9 cellular contexts compared by ENCODE assay signal in genomic region chr6:41922154-41922553, GRCh38. TPM values are rescaled to one million over a fixed set of nuclear protein-coding genes. Genes with fewer than 3 reads are reported as not detected.
DNase-seq lines count a peak whose midpoint lies in the region; ATAC-seq, FAIRE-seq and TF ChIP-seq lines count a peak whose summit lies in the region.
"Had no signal": no experiment of that assay in that cellular context is flagged by ENCODE, and none has a peak within 500 bp of the region (broad histone marks: within the 10 kb centered on the region; RNA-seq: fewer than 3 reads in every experiment).

No MANE protein-coding gene starts in this region.

- peak overlapping the region; percentile 95 for H3K4me3 Mint-ChIP-seq in activated T-cell treated with anti-CD3 and anti-CD28 coated beads, Interleukin-2, amount 50 U/mL, for 4 hours

- no peaks in the 10 kb centered on the region for H3K9me3 ChIP-seq in adipocyte (ENCODE audit: control insufficient read depth, low read length)
- H3K9me3 ChIP-seq in HepG2 (ENCODE audit: low read length), result no peaks in the 10 kb centered on the region
- no peaks in the 10 kb centered on the region for H3K9me3 ChIP-seq in tibial artery

- H3K79me2 ChIP-seq in HepG2 (ENCODE audit: insufficient read depth, low read length), result peaks cover 64% of the 10 kb centered on the region

- H3K36me3 ChIP-seq in adipocyte (ENCODE audit: control insufficient read depth, insufficient read depth, low read length, severe bottlenecking) (peaks cover 11% of the 10 kb centered on the region), HepG2 (replicated peaks in 1 of 2; ENCODE audit: control insufficient read depth in 1 of 2, insufficient read depth in 2 of 2, low read length in 2 of 2) (peaks cover 6 to 21% of the 10 kb centered on the region in 2 experiments), tibial artery (peaks cover under 1 to 12% (median 1%) of the 10 kb centered on the region in 3 donors)

- H3K9ac ChIP-seq in adipocyte (ENCODE audit: low read length), result peak overlapping the region; percentile 96
- peak overlapping the region; percentile 95 for H3K9ac ChIP-seq in HepG2 (ENCODE audit: insufficient read depth, low read depth, low read length)

- TF ChIP-seq POLR2A in HepG2 (IDR thresholded peaks at IDR 0.05; ENCODE audit: insufficient read depth in 1 of 2, low read depth in 2 of 2, low read length in 2 of 2), result no peak

- H3K27me3 Mint-ChIP-seq in activated T-cell treated with anti-CD3 and anti-CD28 coated beads, Interleukin-2, amount 50 U/mL, for 4 hours (ENCODE audit: low read depth), result no peaks in the 10 kb centered on the region

- intact Hi-C loops in HepG2 (cut with micrococcal nuclease; ENCODE audit: unreplicated experiment) (no loop called here), tibial artery (cut with DNase I; ENCODE audit: low total_unique reads) (loop anchor here (5.0 kb wide), 1 partner anchor 120 kb away; no protein-coding TSS in a partner anchor)

- no peak for TF ChIP-seq RAD21 in HepG2 (CRISPR knock-in tag; IDR thresholded peaks at IDR 0.05)

- H3K4me3 ChIP-seq in adipocyte (ENCODE audit: low read length) (peak overlapping the region; percentile 92), HepG2 (replicated peaks in 1 of 3; ENCODE audit: insufficient read depth in 1 of 3, low read depth in 2 of 3, low read length in 3 of 3) (peak overlapping the region; percentile 80 to 93 (median 86)), tibial artery (peak overlapping the region; percentile 80 to 81)

- TF ChIP-seq EP300 in HepG2 (IDR thresholded peaks at IDR 0.05; ENCODE audit: low read depth in 2 of 2, low read length in 2 of 2) (no peak), HepG2 (CRISPR knock-in tag; IDR thresholded peaks at IDR 0.05; ENCODE audit: borderline replicate concordance) (no peak)

- peak overlapping the region; percentile 89 for H3K4me2 ChIP-seq in HepG2 (ENCODE audit: low read depth, low read length)

- no peak for DNase-seq in activated T-cell treated with anti-CD3 and anti-CD28 coated beads, Interleukin-2, amount 50 U/mL, for 4 hours
- DNase-seq in activated T-cell treated with anti-CD3 and anti-CD28 coated beads, Interleukin-2, amount 50 U/mL, for 1 hour, result no peak
- peak; percentile 38 for DNase-seq in adipocyte (ENCODE audit: low read depth)
- no peak for DNase-seq in HepG2 (ENCODE audit: low spot score)
- no peak for DNase-seq in tibial artery
- DNase-seq in NOMO-1 treated with dmso at 0.1 percent for 144 hours (lab: John Stamatoyannopoulos, UW; ENCODE audit: unreplicated experiment), result no peak
- no peak for DNase-seq in NCI-H69 (lab: John Stamatoyannopoulos, UW)
- DNase-seq: NCI-H446 had no signal

- H3K4me1 Mint-ChIP-seq in activated T-cell treated with anti-CD3 and anti-CD28 coated beads, Interleukin-2, amount 50 U/mL, for 4 hours (ENCODE audit: low read depth), result peaks cover 44% of the 10 kb centered on the region

- POLR2A ChIA-PET in HepG2 (lab: Yijun Ruan, JAX), result interaction anchor here (1.3 to 2.7 kb wide), 4 partner anchors 13 to 135 kb away, joined by 5 to 47 read pairs (median 28); partner anchors contain the start of genes TAF8 and TOMM6

- WGBS in HepG2 (ENCODE audit: low lambda C conversion rate), result 3% methylated on average over 7 of the region's 7 CpGs

- in situ Hi-C loops in HepG2 (cut with HindIII; ENCODE audit: extremely low pct_ligation_motif_present, low pct_unique_long_range_greater_than_20kb), result loop anchor here (5.0 kb wide), 1 partner anchor 135 kb away; the partner anchor contains the start of gene TOMM6

- no peak overlapping the region for H2AFZ ChIP-seq in HepG2 (ENCODE audit: low read length)

- ATAC-seq in activated T-cell treated with anti-CD3 and anti-CD28 coated beads, Interleukin-2, amount 50 U/mL, for 4 hours, result no peak
- no peak for ATAC-seq in HepG2
- ATAC-seq in HG03025 (IDR thresholded peaks at IDR 0.05; ENCODE audit: low FRiP score, unreplicated experiment), result no peak

- H3K27ac ChIP-seq in HepG2 (ENCODE audit: extremely low read length, insufficient read depth, low read length) (peak overlapping the region; percentile 96), tibial artery (peak overlapping the region in 1 of 2 donors; percentile 87)

- peaks cover 26% of the 10 kb centered on the region for H3K36me3 Mint-ChIP-seq in activated T-cell treated with anti-CD3 and anti-CD28 coated beads, Interleukin-2, amount 50 U/mL, for 4 hours (ENCODE audit: insufficient read depth)

- peaks cover 8% of the 10 kb centered on the region; the same call in 1 of the 2 replicates for H4K20me1 ChIP-seq in HepG2 (ENCODE audit: insufficient read depth, low read length)

- FAIRE-seq in HepG2 (lab: Jason Lieb, UNC), result no peak

- peaks cover 43% of the 10 kb centered on the region for H3K4me1 ChIP-seq in adipocyte (ENCODE audit: control insufficient read depth, insufficient read depth, low read length)
- H3K4me1 ChIP-seq in HepG2 (ENCODE audit: insufficient read depth, low read length), result peaks cover 41% of the 10 kb centered on the region
- peaks cover 0 to 51% (median 38%) of the 10 kb centered on the region in 4 donors for H3K4me1 ChIP-seq in tibial artery

- no peak for TF ChIP-seq CTCF in HepG2 (CRISPR knock-in tag; IDR thresholded peaks at IDR 0.05)
- no peak for TF ChIP-seq CTCF in tibial artery (IDR thresholded peaks at IDR 0.05)

- CTCF ChIA-PET in HepG2 (lab: Yijun Ruan, JAX; ENCODE audit: low intra/inter-chr PET ratio, low total read pairs), result interaction anchor here (1.3 to 2.5 kb wide), 2 partner anchors 135 to 142 kb away, joined by 3 to 22 read pairs; partner anchors contain the start of gene TOMM6

- H3K27me3 ChIP-seq in adipocyte (replicated peaks; ENCODE audit: control insufficient read depth, insufficient read depth, low read length), result no peaks in the 10 kb centered on the region
- no peaks in the 10 kb centered on the region; a peak in 1 of 5 replicates for H3K27me3 ChIP-seq in HepG2 (ENCODE audit: control insufficient read depth in 1 of 2, insufficient read depth in 2 of 2, low read length in 2 of 2)
- H3K27me3 ChIP-seq in tibial artery, result no peaks in the 10 kb centered on the region

- BruUV-seq in HepG2 (replicated peaks; lab: Mats Ljungman, UMichigan), result no TSS peak

- H3K9me3 Mint-ChIP-seq in activated T-cell treated with anti-CD3 and anti-CD28 coated beads, Interleukin-2, amount 50 U/mL, for 4 hours, result no peaks in the 10 kb centered on the region

RNA-seq across cellular contexts. Expression of gene BYSL, which starts 0.9 kb away (rescaled TPM):
- total RNA-seq in activated T-cell treated with anti-CD3 and anti-CD28 coated beads, Interleukin-2, amount 50 U/mL, for 4 hours, result 100 to 1,000 TPM; 128 to 140 (median 139) TPM
- total RNA-seq in HepG2 (2016; rRNA removed; fragmentation: Illumina TruSeq; extraction: Trizol), result 27.9 and 37.3 TPM in 2 replicates
- total RNA-seq in HepG2 (2016; cell fraction: cytosol; rRNA removed; fragmentation: Illumina TruSeq; extraction: Trizol; ENCODE audit: low read depth), result 9.2 and 10.9 TPM in 2 replicates
- 31.5 and 38.1 TPM in 2 replicates for total RNA-seq in HepG2 (2016; cell fraction: insoluble cytoplasmic fraction; rRNA removed; fragmentation: Illumina TruSeq; extraction: Trizol)
- 20.7 and 21.2 TPM in 2 replicates for total RNA-seq in HepG2 (2016; cell fraction: membrane; rRNA removed; fragmentation: Illumina TruSeq; extraction: Trizol)
- total RNA-seq in HepG2 (2016; cell fraction: nucleus; rRNA removed; fragmentation: Illumina TruSeq; extraction: Trizol), result 28.5 and 31.3 TPM in 2 replicates
- 28.6 and 37.8 TPM in 2 replicates for polyA plus RNA-seq in HepG2 (2011; rRNA removed)
- polyA plus RNA-seq in HepG2 (2011; cell fraction: cytosol; rRNA removed), result 24.4 and 28.7 TPM in 2 replicates
- polyA plus RNA-seq in HepG2 (2011; cell fraction: nucleus; rRNA removed), result 39.5 and 39.6 TPM in 2 replicates
- 24.1 and 34.6 TPM in 2 replicates for polyA plus RNA-seq in HepG2 (2012)
- 9.5 and 10.5 TPM in 2 replicates for polyA plus RNA-seq in HepG2 (2016; cell fraction: cytosol; fragmentation: Illumina TruSeq; extraction: Trizol; ENCODE audit: low read depth)
- polyA plus RNA-seq in HepG2 (2016; cell fraction: insoluble cytoplasmic fraction; fragmentation: Illumina TruSeq; extraction: Trizol; ENCODE audit: low read depth), result 43.8 and 51.7 TPM in 2 replicates
- polyA plus RNA-seq in HepG2 (2016; cell fraction: membrane; fragmentation: Illumina TruSeq; extraction: Trizol; ENCODE audit: low read depth), result 12.7 and 15.1 TPM in 2 replicates
- 49.1 and 56.8 TPM in 2 replicates for polyA plus RNA-seq in HepG2 (2016; cell fraction: nucleus; fragmentation: Illumina TruSeq; extraction: Trizol; ENCODE audit: insufficient read depth, low read depth)
- 40.9 and 54.5 TPM in 2 replicates for polyA minus RNA-seq in HepG2 (2011; rRNA and poly(A)+ RNA removed; ENCODE audit: low replicate concordance)
- polyA minus RNA-seq in HepG2 (2011; cell fraction: cytosol; rRNA and poly(A)+ RNA removed), result 22.2 and 22.5 TPM in 2 replicates
- 41.7 and 47.5 TPM in 2 replicates for polyA minus RNA-seq in HepG2 (2011; cell fraction: nucleus; rRNA and poly(A)+ RNA removed)

RNA-seq across cellular contexts. Expression of gene MED20, which starts 1.2 kb away (rescaled TPM):
- total RNA-seq in activated T-cell treated with anti-CD3 and anti-CD28 coated beads, Interleukin-2, amount 50 U/mL, for 4 hours, result 10 to 100 TPM; 13.1 to 16.6 (median 16.3) TPM
- 41.1 and 56.3 TPM in 2 replicates for total RNA-seq in HepG2 (2016; rRNA removed; fragmentation: Illumina TruSeq; extraction: Trizol)
- 4.6 and 5.0 TPM in 2 replicates for total RNA-seq in HepG2 (2016; cell fraction: cytosol; rRNA removed; fragmentation: Illumina TruSeq; extraction: Trizol; ENCODE audit: low read depth)
- total RNA-seq in HepG2 (2016; cell fraction: insoluble cytoplasmic fraction; rRNA removed; fragmentation: Illumina TruSeq; extraction: Trizol), result 40.0 and 57.6 TPM in 2 replicates
- 15.9 and 18.0 TPM in 2 replicates for total RNA-seq in HepG2 (2016; cell fraction: membrane; rRNA removed; fragmentation: Illumina TruSeq; extraction: Trizol)
- 25.0 and 28.8 TPM in 2 replicates for total RNA-seq in HepG2 (2016; cell fraction: nucleus; rRNA removed; fragmentation: Illumina TruSeq; extraction: Trizol)
- 22.7 and 28.1 TPM in 2 replicates for polyA plus RNA-seq in HepG2 (2011; rRNA removed)
- 27.1 and 29.0 TPM in 2 replicates for polyA plus RNA-seq in HepG2 (2011; cell fraction: cytosol; rRNA removed)
- 20.9 and 21.3 TPM in 2 replicates for polyA plus RNA-seq in HepG2 (2011; cell fraction: nucleus; rRNA removed)
- polyA plus RNA-seq in HepG2 (2012), result 13.4 and 17.5 TPM in 2 replicates
- polyA plus RNA-seq in HepG2 (2016; cell fraction: cytosol; fragmentation: Illumina TruSeq; extraction: Trizol; ENCODE audit: low read depth), result 3.6 and 3.7 TPM in 2 replicates
- 45.2 and 47.9 TPM in 2 replicates for polyA plus RNA-seq in HepG2 (2016; cell fraction: insoluble cytoplasmic fraction; fragmentation: Illumina TruSeq; extraction: Trizol; ENCODE audit: low read depth)
- 9.1 and 10.1 TPM in 2 replicates for polyA plus RNA-seq in HepG2 (2016; cell fraction: membrane; fragmentation: Illumina TruSeq; extraction: Trizol; ENCODE audit: low read depth)
- 19.8 and 24.4 TPM in 2 replicates for polyA plus RNA-seq in HepG2 (2016; cell fraction: nucleus; fragmentation: Illumina TruSeq; extraction: Trizol; ENCODE audit: insufficient read depth, low read depth)
- 39.2 and 43.4 TPM in 2 replicates for polyA minus RNA-seq in HepG2 (2011; rRNA and poly(A)+ RNA removed; ENCODE audit: low replicate concordance)
- polyA minus RNA-seq in HepG2 (2011; cell fraction: cytosol; rRNA and poly(A)+ RNA removed), result 10.3 and 12.8 TPM in 2 replicates
- 31.7 and 34.4 TPM in 2 replicates for polyA minus RNA-seq in HepG2 (2011; cell fraction: nucleus; rRNA and poly(A)+ RNA removed)

RNA-seq across cellular contexts. Expression of gene CCND3, which starts 19.5 kb away (rescaled TPM):
- 100 to 1,000 TPM; 424 to 518 (median 474) TPM for total RNA-seq in activated T-cell treated with anti-CD3 and anti-CD28 coated beads, Interleukin-2, amount 50 U/mL, for 4 hours
- 6.9 and 7.2 TPM in 2 replicates for total RNA-seq in HepG2 (2016; rRNA removed; fragmentation: Illumina TruSeq; extraction: Trizol)
- total RNA-seq in HepG2 (2016; cell fraction: cytosol; rRNA removed; fragmentation: Illumina TruSeq; extraction: Trizol; ENCODE audit: low read depth), result 5.4 and 6.8 TPM in 2 replicates
- 5.6 and 7.6 TPM in 2 replicates for total RNA-seq in HepG2 (2016; cell fraction: insoluble cytoplasmic fraction; rRNA removed; fragmentation: Illumina TruSeq; extraction: Trizol)
- 10.7 and 11.7 TPM in 2 replicates for total RNA-seq in HepG2 (2016; cell fraction: membrane; rRNA removed; fragmentation: Illumina TruSeq; extraction: Trizol)
- 5.0 and 7.6 TPM in 2 replicates for total RNA-seq in HepG2 (2016; cell fraction: nucleus; rRNA removed; fragmentation: Illumina TruSeq; extraction: Trizol)
- 4.3 and 4.4 TPM in 2 replicates for polyA plus RNA-seq in HepG2 (2011; rRNA removed)
- polyA plus RNA-seq in HepG2 (2011; cell fraction: cytosol; rRNA removed), result 5.0 and 6.3 TPM in 2 replicates
- 6.2 and 6.3 TPM in 2 replicates for polyA plus RNA-seq in HepG2 (2011; cell fraction: nucleus; rRNA removed)
- polyA plus RNA-seq in HepG2 (2012), result 2.0 and 3.5 TPM in 2 replicates
- 7.8 and 8.6 TPM in 2 replicates for polyA plus RNA-seq in HepG2 (2016; cell fraction: cytosol; fragmentation: Illumina TruSeq; extraction: Trizol; ENCODE audit: low read depth)
- 7.6 and 10.9 TPM in 2 replicates for polyA plus RNA-seq in HepG2 (2016; cell fraction: insoluble cytoplasmic fraction; fragmentation: Illumina TruSeq; extraction: Trizol; ENCODE audit: low read depth)
- polyA plus RNA-seq in HepG2 (2016; cell fraction: membrane; fragmentation: Illumina TruSeq; extraction: Trizol; ENCODE audit: low read depth), result 12.5 and 13.8 TPM in 2 replicates
- 8.1 and 9.8 TPM in 2 replicates for polyA plus RNA-seq in HepG2 (2016; cell fraction: nucleus; fragmentation: Illumina TruSeq; extraction: Trizol; ENCODE audit: insufficient read depth, low read depth)
- 8.0 and 57.0 TPM in 2 replicates for polyA minus RNA-seq in HepG2 (2011; rRNA and poly(A)+ RNA removed; ENCODE audit: low replicate concordance)
- polyA minus RNA-seq in HepG2 (2011; cell fraction: cytosol; rRNA and poly(A)+ RNA removed), result 4.1 and 4.9 TPM in 2 replicates
- polyA minus RNA-seq in HepG2 (2011; cell fraction: nucleus; rRNA and poly(A)+ RNA removed), result 5.1 and 6.7 TPM in 2 replicates

RNA-seq across cellular contexts. Expression of gene USP49, which starts 27.0 kb away (rescaled TPM):
- total RNA-seq in activated T-cell treated with anti-CD3 and anti-CD28 coated beads, Interleukin-2, amount 50 U/mL, for 4 hours, result 1 to 10 TPM; 3.7 to 4.5 (median 4.4) TPM
- 2.9 TPM in 2 replicates for total RNA-seq in HepG2 (2016; rRNA removed; fragmentation: Illumina TruSeq; extraction: Trizol)
- 0.62 and 0.81 TPM in 2 replicates for total RNA-seq in HepG2 (2016; cell fraction: cytosol; rRNA removed; fragmentation: Illumina TruSeq; extraction: Trizol; ENCODE audit: low read depth)
- total RNA-seq in HepG2 (2016; cell fraction: insoluble cytoplasmic fraction; rRNA removed; fragmentation: Illumina TruSeq; extraction: Trizol), result 2.4 and 2.9 TPM in 2 replicates
- 1.5 and 1.6 TPM in 2 replicates for total RNA-seq in HepG2 (2016; cell fraction: membrane; rRNA removed; fragmentation: Illumina TruSeq; extraction: Trizol)
- total RNA-seq in HepG2 (2016; cell fraction: nucleus; rRNA removed; fragmentation: Illumina TruSeq; extraction: Trizol), result 5.9 and 7.0 TPM in 2 replicates
- 4.3 and 4.7 TPM in 2 replicates for polyA plus RNA-seq in HepG2 (2011; rRNA removed)
- 1.2 and 1.3 TPM in 2 replicates for polyA plus RNA-seq in HepG2 (2011; cell fraction: cytosol; rRNA removed)
- 13.3 and 14.7 TPM in 2 replicates for polyA plus RNA-seq in HepG2 (2011; cell fraction: nucleus; rRNA removed)
- 3.6 and 4.0 TPM in 2 replicates for polyA plus RNA-seq in HepG2 (2012)
- 0.28 TPM in 2 replicates for polyA plus RNA-seq in HepG2 (2016; cell fraction: cytosol; fragmentation: Illumina TruSeq; extraction: Trizol; ENCODE audit: low read depth)
- polyA plus RNA-seq in HepG2 (2016; cell fraction: insoluble cytoplasmic fraction; fragmentation: Illumina TruSeq; extraction: Trizol; ENCODE audit: low read depth), result 2.6 and 3.2 TPM in 2 replicates
- polyA plus RNA-seq in HepG2 (2016; cell fraction: membrane; fragmentation: Illumina TruSeq; extraction: Trizol; ENCODE audit: low read depth), result 0.70 and 0.84 TPM in 2 replicates
- 12.2 and 14.5 TPM in 2 replicates for polyA plus RNA-seq in HepG2 (2016; cell fraction: nucleus; fragmentation: Illumina TruSeq; extraction: Trizol; ENCODE audit: insufficient read depth, low read depth)
- polyA minus RNA-seq in HepG2 (2011; rRNA and poly(A)+ RNA removed; ENCODE audit: low replicate concordance), result 4.3 and 6.4 TPM in 2 replicates
- polyA minus RNA-seq in HepG2 (2011; cell fraction: cytosol; rRNA and poly(A)+ RNA removed), result 0.97 and 1.2 TPM in 2 replicates
- polyA minus RNA-seq in HepG2 (2011; cell fraction: nucleus; rRNA and poly(A)+ RNA removed), result 9.7 and 10.9 TPM in 2 replicates

Comparison
In these comparisons a context has a peak if more than half of its experiments do, and no peak if none do; other contexts are left out.
1. RNA of gene CCND3, which starts 19.5 kb away (total RNA-seq): 424 to 518 TPM in activated T-cell treated with anti-CD3 and anti-CD28 coated beads, Interleukin-2, amount 50 U/mL, for 4 hours; 5.0 to 11.7 TPM in HepG2; every median in the first group is over 10 times any median in the second.
2. Peak in every context shown above with its lines, with median percentiles within 50 percentile points of each other: H3K4me3 ChIP-seq.